1 cellular context compared by ENCODE assay signal in the genomic region with DNA sequence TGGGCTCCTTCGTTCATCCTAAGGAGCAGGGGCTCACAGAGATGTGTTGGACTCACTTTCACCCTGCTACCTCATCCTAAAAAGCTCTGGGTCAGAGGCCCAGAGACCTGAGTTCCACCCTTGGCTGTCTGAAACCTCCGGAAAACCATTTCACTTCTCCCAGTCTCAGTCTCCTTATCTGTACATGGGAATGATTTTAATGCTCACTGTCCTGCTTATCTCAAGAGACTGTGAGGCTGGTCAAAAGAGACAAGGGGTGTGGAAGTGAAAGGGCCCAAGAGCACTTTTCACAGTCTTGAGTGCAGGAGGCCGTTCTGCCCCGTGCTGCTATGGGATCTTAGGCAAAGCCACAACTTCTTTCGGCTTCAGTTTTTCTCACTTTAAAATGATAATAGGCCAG.
TF ChIP-seq lines count a peak whose summit lies in the region.

No MANE protein-coding gene starts in this region.

TF ChIP-seq in K562, 482 proteins besides CTCF, POLR2A, EP300 and RAD21:
- TF ChIP-seq NCOR1 (IDR thresholded peaks at IDR 0.05) (peak; percentile 39; the same call in 1 of the 2 replicates), FOXJ3 (CRISPR knock-in tag; IDR thresholded peaks at IDR 0.05) (no peak), BRD4 (IDR thresholded peaks at IDR 0.05) (no peak), DPF2 (IDR thresholded peaks at IDR 0.05) (0 out of 2 replicates have a peak, but pooled peaks have one; percentile 14), CBFA2T3 (IDR thresholded peaks at IDR 0.05) (peak; percentile 73), NONO (IDR thresholded peaks at IDR 0.05; ENCODE audit: low read depth in 2 of 2, low read length in 1 of 2) (no peak), SRF (CRISPR knock-in tag; IDR thresholded peaks at IDR 0.05) (no peak), ZFP36 (IDR thresholded peaks at IDR 0.05; ENCODE audit: low read depth, low read length, partially characterized antibody) (no peak), ILF3 (IDR thresholded peaks at IDR 0.05; ENCODE audit: borderline replicate concordance) (no peak), ARID1B (IDR thresholded peaks at IDR 0.05) (peak; percentile 66), CBFA2T2 (conservative IDR thresholded peaks at IDR 0.05) (peak; percentile 49), ZNF384 (IDR thresholded peaks at IDR 0.05; ENCODE audit: low read depth, low read length) (no peak), TCF3 (CRISPR knock-in tag; IDR thresholded peaks at IDR 0.05) (peak; percentile 59), RBM25 (IDR thresholded peaks at IDR 0.05; ENCODE audit: low read depth, low read length, severe bottlenecking) (peak; percentile 37), RCOR1 (IDR thresholded peaks at IDR 0.05; ENCODE audit: borderline replicate concordance in 1 of 2, low read depth in 2 of 2, low read length in 2 of 2) (peak in 1 of 2 experiments; percentile 90; a peak in 2 of 4 replicates), TAL1 (IDR thresholded peaks at IDR 0.05) (peak; percentile 42; the same call in 1 of the 2 replicates), KDM1A (IDR thresholded peaks at IDR 0.05) (peak; percentile 55 to 63; a peak in 2 of 4 replicates), ADNP (tag; IDR thresholded peaks at IDR 0.05) (no peak; the same call in 1 of the 2 replicates)
- TF ChIP-seq, protein P1, sequence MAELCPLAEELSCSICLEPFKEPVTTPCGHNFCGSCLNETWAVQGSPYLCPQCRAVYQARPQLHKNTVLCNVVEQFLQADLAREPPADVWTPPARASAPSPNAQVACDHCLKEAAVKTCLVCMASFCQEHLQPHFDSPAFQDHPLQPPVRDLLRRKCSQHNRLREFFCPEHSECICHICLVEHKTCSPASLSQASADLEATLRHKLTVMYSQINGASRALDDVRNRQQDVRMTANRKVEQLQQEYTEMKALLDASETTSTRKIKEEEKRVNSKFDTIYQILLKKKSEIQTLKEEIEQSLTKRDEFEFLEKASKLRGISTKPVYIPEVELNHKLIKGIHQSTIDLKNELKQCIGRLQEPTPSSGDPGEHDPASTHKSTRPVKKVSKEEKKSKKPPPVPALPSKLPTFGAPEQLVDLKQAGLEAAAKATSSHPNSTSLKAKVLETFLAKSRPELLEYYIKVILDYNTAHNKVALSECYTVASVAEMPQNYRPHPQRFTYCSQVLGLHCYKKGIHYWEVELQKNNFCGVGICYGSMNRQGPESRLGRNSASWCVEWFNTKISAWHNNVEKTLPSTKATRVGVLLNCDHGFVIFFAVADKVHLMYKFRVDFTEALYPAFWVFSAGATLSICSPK (IDR thresholded peaks at IDR 0.05; ENCODE audit: borderline replicate concordance) = no peak
- TF ChIP-seq, protein P2, sequence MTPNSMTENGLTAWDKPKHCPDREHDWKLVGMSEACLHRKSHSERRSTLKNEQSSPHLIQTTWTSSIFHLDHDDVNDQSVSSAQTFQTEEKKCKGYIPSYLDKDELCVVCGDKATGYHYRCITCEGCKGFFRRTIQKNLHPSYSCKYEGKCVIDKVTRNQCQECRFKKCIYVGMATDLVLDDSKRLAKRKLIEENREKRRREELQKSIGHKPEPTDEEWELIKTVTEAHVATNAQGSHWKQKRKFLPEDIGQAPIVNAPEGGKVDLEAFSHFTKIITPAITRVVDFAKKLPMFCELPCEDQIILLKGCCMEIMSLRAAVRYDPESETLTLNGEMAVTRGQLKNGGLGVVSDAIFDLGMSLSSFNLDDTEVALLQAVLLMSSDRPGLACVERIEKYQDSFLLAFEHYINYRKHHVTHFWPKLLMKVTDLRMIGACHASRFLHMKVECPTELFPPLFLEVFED (CRISPR knock-in tag; conservative IDR thresholded peaks at IDR 0.05) = no peak
- TF ChIP-seq, protein P3, sequence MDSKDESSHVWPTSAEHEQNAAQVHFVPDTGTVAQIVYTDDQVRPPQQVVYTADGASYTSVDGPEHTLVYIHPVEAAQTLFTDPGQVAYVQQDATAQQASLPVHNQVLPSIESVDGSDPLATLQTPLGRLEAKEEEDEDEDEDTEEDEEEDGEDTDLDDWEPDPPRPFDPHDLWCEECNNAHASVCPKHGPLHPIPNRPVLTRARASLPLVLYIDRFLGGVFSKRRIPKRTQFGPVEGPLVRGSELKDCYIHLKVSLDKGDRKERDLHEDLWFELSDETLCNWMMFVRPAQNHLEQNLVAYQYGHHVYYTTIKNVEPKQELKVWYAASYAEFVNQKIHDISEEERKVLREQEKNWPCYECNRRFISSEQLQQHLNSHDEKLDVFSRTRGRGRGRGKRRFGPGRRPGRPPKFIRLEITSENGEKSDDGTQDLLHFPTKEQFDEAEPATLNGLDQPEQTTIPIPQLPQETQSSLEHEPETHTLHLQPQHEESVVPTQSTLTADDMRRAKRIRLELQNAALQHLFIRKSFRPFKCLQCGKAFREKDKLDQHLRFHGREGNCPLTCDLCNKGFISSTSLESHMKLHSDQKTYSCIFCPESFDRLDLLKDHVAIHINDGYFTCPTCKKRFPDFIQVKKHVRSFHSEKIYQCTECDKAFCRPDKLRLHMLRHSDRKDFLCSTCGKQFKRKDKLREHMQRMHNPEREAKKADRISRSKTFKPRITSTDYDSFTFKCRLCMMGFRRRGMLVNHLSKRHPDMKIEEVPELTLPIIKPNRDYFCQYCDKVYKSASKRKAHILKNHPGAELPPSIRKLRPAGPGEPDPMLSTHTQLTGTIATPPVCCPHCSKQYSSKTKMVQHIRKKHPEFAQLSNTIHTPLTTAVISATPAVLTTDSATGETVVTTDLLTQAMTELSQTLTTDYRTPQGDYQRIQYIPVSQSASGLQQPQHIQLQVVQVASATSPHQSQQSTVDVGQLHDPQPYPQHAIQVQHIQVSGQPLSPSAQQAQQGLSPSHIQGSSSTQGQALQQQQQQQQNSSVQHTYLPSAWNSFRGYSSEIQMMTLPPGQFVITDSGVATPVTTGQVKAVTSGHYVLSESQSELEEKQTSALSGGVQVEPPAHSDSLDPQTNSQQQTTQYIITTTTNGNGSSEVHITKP (IDR thresholded peaks at IDR 0.05; ENCODE audit: partially characterized antibody) = peak; percentile 40
- TF ChIP-seq, protein P4, sequence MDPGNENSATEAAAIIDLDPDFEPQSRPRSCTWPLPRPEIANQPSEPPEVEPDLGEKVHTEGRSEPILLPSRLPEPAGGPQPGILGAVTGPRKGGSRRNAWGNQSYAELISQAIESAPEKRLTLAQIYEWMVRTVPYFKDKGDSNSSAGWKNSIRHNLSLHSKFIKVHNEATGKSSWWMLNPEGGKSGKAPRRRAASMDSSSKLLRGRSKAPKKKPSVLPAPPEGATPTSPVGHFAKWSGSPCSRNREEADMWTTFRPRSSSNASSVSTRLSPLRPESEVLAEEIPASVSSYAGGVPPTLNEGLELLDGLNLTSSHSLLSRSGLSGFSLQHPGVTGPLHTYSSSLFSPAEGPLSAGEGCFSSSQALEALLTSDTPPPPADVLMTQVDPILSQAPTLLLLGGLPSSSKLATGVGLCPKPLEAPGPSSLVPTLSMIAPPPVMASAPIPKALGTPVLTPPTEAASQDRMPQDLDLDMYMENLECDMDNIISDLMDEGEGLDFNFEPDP (CRISPR knock-in tag; IDR thresholded peaks at IDR 0.05) = no peak
